11 cellular contexts compared by ENCODE assay signal in genomic region chr6:135853227-135853626, GRCh38. TPM values are rescaled to one million over a fixed set of nuclear protein-coding genes. Genes with fewer than 3 reads are reported as not detected.
DNase-seq lines count a peak whose midpoint lies in the region; ATAC-seq and TF ChIP-seq lines count a peak whose summit lies in the region.
"Had no signal": no experiment of that assay in that cellular context is flagged by ENCODE, and none has a peak within 500 bp of the region (broad histone marks: within the 10 kb centered on the region; RNA-seq: fewer than 3 reads in every experiment).

No MANE protein-coding gene starts in this region.

- ATAC-seq in GM18517 (IDR thresholded peaks at IDR 0.05; ENCODE audit: unreplicated experiment): no peak

- H3K27ac ChIP-seq in VCaP: 0 out of 2 replicates have a peak overlapping the region, but pooled peaks have one; percentile 29
- H3K27ac ChIP-seq: neutrophil, SK-N-MC had no signal

- H3K4me3 ChIP-seq in fibroblast of the aortic adventitia (ENCODE audit: low read depth, low read length): peak overlapping the region; percentile 61
- H3K4me3 ChIP-seq: SK-N-MC had no signal

- peak; percentile 41 for DNase-seq in EL
- peak; percentile 69 for DNase-seq in fibroblast of the aortic adventitia (ENCODE audit: low read depth)
- peak; percentile 30 for DNase-seq in renal cortical epithelial cell (ENCODE audit: low read depth)
- no peak for DNase-seq in H4 (ENCODE audit: low spot score)
- no peak for DNase-seq in HK-2 (ENCODE audit: unreplicated experiment)
- DNase-seq in retina: no peak
- DNase-seq: NCI-H1694 had no signal

- no peak for TF ChIP-seq CTCF in VCaP (conservative IDR thresholded peaks at IDR 0.05)
- peak; percentile 37 for TF ChIP-seq CTCF in fibroblast of the aortic adventitia (IDR thresholded peaks at IDR 0.05; ENCODE audit: insufficient read depth, low read length)

RNA-seq across cellular contexts. Expression of gene PDE7B, which starts 1.7 kb away (rescaled TPM):
- total RNA-seq in fibroblast of the aortic adventitia (ENCODE audit: low replicate concordance): 11.8 and 23.9 TPM in 2 replicates
- 0.35 and 3.2 TPM in 2 replicates for total RNA-seq in renal cortical epithelial cell
- total RNA-seq in H4 (2014; rRNA removed; shearing (Covaris generic)): 1.7 and 2.3 TPM in 2 replicates

Comparison
In these comparisons a context has a peak if more than half of its experiments do, and no peak if none do; other contexts are left out.
1. DNase-seq: peak in EL (single experiment), fibroblast of the aortic adventitia (single experiment) and renal cortical epithelial cell (single experiment); none in H4 (single experiment), HK-2 (single experiment) and retina (single experiment).